14 cellular contexts compared by ENCODE assay signal in genomic region chr1:185645686-185646085, GRCh38.
DNase-seq lines count a peak whose midpoint lies in the region; ATAC-seq and TF ChIP-seq lines count a peak whose summit lies in the region.
"Had no signal": no experiment of that assay in that cellular context is flagged by ENCODE, and none has a peak within 500 bp of the region (broad histone marks: within the 10 kb centered on the region; RNA-seq: fewer than 3 reads in every experiment).

No MANE protein-coding gene starts in this region.

- H3K4me3 ChIP-seq in HUES6 (ENCODE audit: low read depth, low read length) (peak overlapping the region; percentile 7; the same call in 1 of the 2 replicates), neural progenitor cell (peak overlapping the region; percentile 4)

- H3K36me3 ChIP-seq in HUES6 (ENCODE audit: control insufficient read depth, insufficient read depth, low read length), result peaks cover 3% of the 10 kb centered on the region; the same call in 1 of the 2 replicates
- H3K36me3 ChIP-seq in neural progenitor cell, result no peaks in the 10 kb centered on the region
- H3K36me3 ChIP-seq: MG63 had no signal

- no peak for TF ChIP-seq CTCF in neural progenitor cell (IDR thresholded peaks at IDR 0.05)
- no peak for TF ChIP-seq CTCF in type B pancreatic cell (conservative IDR thresholded peaks at IDR 0.05)

- H3K36me3 Mint-ChIP-seq in neural progenitor cell, result peaks cover 6% of the 10 kb centered on the region
- peaks cover 3% of the 10 kb centered on the region for H3K36me3 Mint-ChIP-seq in type B pancreatic cell

- H3K27me3 ChIP-seq in HUES6 (ENCODE audit: control insufficient read depth, insufficient read depth, low read length), result no peaks in the 10 kb centered on the region
- H3K27me3 ChIP-seq in neural progenitor cell, result no peaks in the 10 kb centered on the region
- H3K27me3 ChIP-seq: MG63 had no signal

- H3K4me1 Mint-ChIP-seq in neural progenitor cell (peaks cover 30% of the 10 kb centered on the region), type B pancreatic cell (ENCODE audit: unreplicated experiment) (peaks cover 20% of the 10 kb centered on the region)

- H4K20me1 ChIP-seq in neural progenitor cell (ENCODE audit: low read depth), result no peaks in the 10 kb centered on the region

- peak overlapping the region; percentile 66 for H3K4me2 ChIP-seq in neural progenitor cell

- H2AFZ ChIP-seq in neural progenitor cell (replicated peaks), result no peak overlapping the region

- no peak for ATAC-seq in GM21717 (IDR thresholded peaks at IDR 0.05; ENCODE audit: unreplicated experiment)

- peaks cover 32% of the 10 kb centered on the region for H3K4me1 ChIP-seq in HUES6 (ENCODE audit: control insufficient read depth, insufficient read depth, low read length)
- peaks cover 22% of the 10 kb centered on the region for H3K4me1 ChIP-seq in neural progenitor cell

- no peak overlapping the region for H3K4me3 Mint-ChIP-seq in neural progenitor cell
- H3K4me3 Mint-ChIP-seq in type B pancreatic cell, result no peak overlapping the region
- H3K4me3 Mint-ChIP-seq: activated CD8-positive, alpha-beta T cell treated with anti-CD3 and anti-CD28 coated beads for 36 hours; immature natural killer cell had no signal

- H3F3A ChIP-seq in neural progenitor cell (ENCODE audit: low read depth), result peaks cover 23% of the 10 kb centered on the region

- H3K27me3 Mint-ChIP-seq in neural progenitor cell (ENCODE audit: insufficient read depth, low read depth) (peaks cover 6% of the 10 kb centered on the region), type B pancreatic cell (peaks cover 2% of the 10 kb centered on the region)
- H3K27me3 Mint-ChIP-seq: activated CD8-positive, alpha-beta T cell treated with anti-CD3 and anti-CD28 coated beads for 36 hours; progenitor cell of endocrine pancreas had no signal

- H3K27ac Mint-ChIP-seq in neural progenitor cell (no peak overlapping the region), type B pancreatic cell (no peak overlapping the region)
- H3K27ac Mint-ChIP-seq: immature natural killer cell had no signal

- H3K79me2 ChIP-seq in neural progenitor cell (ENCODE audit: low read depth), result no peaks in the 10 kb centered on the region

- H3K9me3 ChIP-seq in HUES6 (ENCODE audit: control insufficient read depth, insufficient read depth, low read depth, low read length), result peaks cover 40% of the 10 kb centered on the region
- no peaks in the 10 kb centered on the region for H3K9me3 ChIP-seq in neural progenitor cell (ENCODE audit: low read depth)

- H3K27ac ChIP-seq in HUES6 (ENCODE audit: low read depth, low read length), result peak overlapping the region; percentile 95
- peak overlapping the region; percentile 97 for H3K27ac ChIP-seq in neural progenitor cell
- H3K27ac ChIP-seq: C4-2B had no signal

- peak overlapping the region; percentile 30 for H3K9ac ChIP-seq in HUES6 (ENCODE audit: low read length)
- no peak overlapping the region for H3K9ac ChIP-seq in neural progenitor cell

- H3K9me3 Mint-ChIP-seq in neural progenitor cell, result peaks cover 38% of the 10 kb centered on the region
- peaks cover 4% of the 10 kb centered on the region for H3K9me3 Mint-ChIP-seq in type B pancreatic cell

- peak; percentile 61 for DNase-seq in EH (ENCODE audit: low read depth)
- peak; percentile 4 for DNase-seq in dermis blood vessel endothelial cell
- no peak for DNase-seq in neural progenitor cell (ENCODE audit: low spot score)
- DNase-seq in type B pancreatic cell (ENCODE audit: extremely low spot score, unreplicated experiment), result no peak
- no peak for DNase-seq in activated T-cell treated with anti-CD3 and anti-CD28 coated beads, Interleukin-2, amount 50 U/mL, for 48 hours
- no peak for DNase-seq in NCI-H187 treated with DMSO at 0.1 percent for 48 hours (lab: John Stamatoyannopoulos, UW)
- DNase-seq: activated CD8-positive, alpha-beta T cell treated with anti-CD3 and anti-CD28 coated beads for 36 hours; immature natural killer cell; NCI-H524 had no signal

Comparison
In these comparisons a context has a peak if more than half of its experiments do, and no peak if none do; other contexts are left out.
1. DNase-seq: peak in EH (single experiment) and dermis blood vessel endothelial cell (single experiment); none in neural progenitor cell (single experiment), type B pancreatic cell (single experiment), activated T-cell treated with anti-CD3 and anti-CD28 coated beads, Interleukin-2, amount 50 U/mL, for 48 hours (0 of 2) and NCI-H187 treated with DMSO at 0.1 percent for 48 hours (single experiment).